8 cellular contexts compared by ENCODE assay signal in the genomic region with DNA sequence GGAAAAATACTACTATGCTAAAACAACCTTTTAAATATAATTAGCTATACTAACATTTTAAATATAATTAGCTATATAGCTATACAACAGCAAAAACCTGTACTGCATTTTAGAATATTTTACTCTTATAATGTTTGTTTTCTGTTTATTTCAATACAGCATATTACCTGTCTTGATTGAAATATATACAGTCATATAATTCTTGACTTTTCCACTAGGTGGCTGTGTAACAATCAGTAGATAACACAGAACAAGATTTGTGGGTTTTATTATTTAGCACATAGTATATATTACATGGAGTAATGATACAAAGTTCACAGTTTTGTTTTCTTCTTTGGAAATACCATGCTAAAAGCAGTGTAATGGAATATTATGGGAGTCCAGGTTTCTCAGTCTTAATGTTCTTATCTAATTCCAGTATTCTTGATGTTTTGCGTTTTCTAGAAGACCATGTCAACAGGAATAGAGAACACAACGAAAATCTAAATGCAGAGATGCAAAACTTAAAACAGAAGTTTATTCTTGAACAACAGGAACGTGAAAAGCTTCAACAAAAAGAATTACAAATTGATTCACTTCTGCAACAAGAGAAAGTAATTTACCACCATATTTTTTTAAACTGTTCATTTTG. TPM values are rescaled to one million over a fixed set of nuclear protein-coding genes. Genes with fewer than 3 reads are reported as not detected.
A peak's percentile ranks its signal among the peaks of the same experiment; 100 is the strongest.
DNase-seq lines count a peak whose midpoint lies in the region; ATAC-seq and TF ChIP-seq lines count a peak whose summit lies in the region.

No MANE protein-coding gene starts in this region.

- H3K79me1 ChIP-seq in neuronal stem cell (ENCODE audit: low read depth, low read length), result no peaks in the 10 kb centered on the region

- no peaks in the 10 kb centered on the region for H3K9me2 ChIP-seq in SK-N-SH

- no peaks in the 10 kb centered on the region for H3K9me3 Mint-ChIP-seq in CD8-positive, alpha-beta T cell

- H2BK5ac ChIP-seq in neuronal stem cell (ENCODE audit: low read length), result no peak overlapping the region

- H3K14ac ChIP-seq in neuronal stem cell (ENCODE audit: low read length), result no peak overlapping the region

- no peaks in the 10 kb centered on the region for H3K4me1 ChIP-seq in CD8-positive, alpha-beta T cell (ENCODE audit: insufficient read depth, low read length)
- H3K4me1 ChIP-seq in SK-N-SH (ENCODE audit: control insufficient read depth in 1 of 2, insufficient read depth in 2 of 2, low read depth in 1 of 2, low read length in 1 of 2) (peaks cover 0 to 7% of the 10 kb centered on the region in 2 experiments; a peak in 3 of 4 replicates), neuronal stem cell (ENCODE audit: control insufficient read depth in 2 of 2, insufficient read depth in 1 of 2, low read depth in 1 of 2, low read length in 2 of 2) (no peaks in the 10 kb centered on the region)

- ATAC-seq in CD8-positive, alpha-beta T cell, result peak; percentile 63
- ATAC-seq in GM21737 (IDR thresholded peaks at IDR 0.05; ENCODE audit: unreplicated experiment) (peak; percentile 76), GM19023 (IDR thresholded peaks at IDR 0.05; ENCODE audit: unreplicated experiment) (no peak)

- H3K27ac Mint-ChIP-seq in CD8-positive, alpha-beta T cell, result no peak overlapping the region

- H3K18ac ChIP-seq in neuronal stem cell (ENCODE audit: low read length), result no peak overlapping the region

- H2BK12ac ChIP-seq in neuronal stem cell (ENCODE audit: low read length), result no peak overlapping the region

- CTCF ChIA-PET in CD8-positive, alpha-beta T cell (lab: Charles Lee), result interaction anchor here (0.6 to 1.3 kb wide), 6 partner anchors 14 to 74 kb away, joined by 3 to 7 read pairs (median 4); a partner anchor contains a TSS
- CTCF ChIA-PET in SK-N-SH (lab: Yijun Ruan, JAX), result interaction anchor here (0.9 to 3.1 kb wide), 16 partner anchors 8 to 91 kb away, joined by 3 to 17 read pairs (median 4); a partner anchor contains a TSS

- no peak for TF ChIP-seq EP300 in SK-N-SH (IDR thresholded peaks at IDR 0.05; ENCODE audit: borderline replicate concordance in 1 of 2, low read depth in 1 of 2, low read length in 1 of 2)

- H3K27ac ChIP-seq in CD8-positive, alpha-beta T cell (ENCODE audit: low read depth, low read length), result no peak overlapping the region
- no peak overlapping the region for H3K27ac ChIP-seq in SK-N-SH (ENCODE audit: low read depth in 2 of 2, low read length in 1 of 2)
- H3K27ac ChIP-seq in neuronal stem cell (replicated peaks; ENCODE audit: low read length), result no peak overlapping the region

- no peaks in the 10 kb centered on the region for H3K79me2 ChIP-seq in SK-N-SH (ENCODE audit: insufficient read depth)

- no peaks in the 10 kb centered on the region for H3K27me3 ChIP-seq in CD8-positive, alpha-beta T cell (ENCODE audit: insufficient read depth, low read length)
- H3K27me3 ChIP-seq in SK-N-SH (ENCODE audit: insufficient read depth) (no peaks in the 10 kb centered on the region), neuronal stem cell (ENCODE audit: control insufficient read depth in 3 of 3, insufficient read depth in 3 of 3, low read depth in 1 of 3, low read length in 3 of 3) (no peaks in the 10 kb centered on the region)

- no peak overlapping the region for H2AFZ ChIP-seq in SK-N-SH (ENCODE audit: low read depth)
- H2AFZ ChIP-seq in neuronal stem cell (ENCODE audit: low read length), result no peak overlapping the region

- peak; percentile 50 for TF ChIP-seq RAD21 in SK-N-SH (IDR thresholded peaks at IDR 0.05; ENCODE audit: low read length)

- POLR2A ChIA-PET in CD8-positive, alpha-beta T cell (lab: Charles Lee), result interaction anchor here (1.0 to 1.6 kb wide), 4 partner anchors 13 to 32 kb away, joined by 3 to 8 read pairs (median 5); a partner anchor contains a TSS
- POLR2A ChIA-PET in SK-N-SH (lab: Yijun Ruan, JAX), result no interaction called here

- H3K4me2 ChIP-seq in SK-N-SH (no peak overlapping the region), neuronal stem cell (ENCODE audit: insufficient read depth, low read length, poor library complexity, severe bottlenecking) (no peak overlapping the region)

- H3F3A ChIP-seq in SK-N-SH (replicated peaks; ENCODE audit: insufficient read depth), result peaks cover 18% of the 10 kb centered on the region

- no peaks in the 10 kb centered on the region for H3K4me1 Mint-ChIP-seq in CD8-positive, alpha-beta T cell (ENCODE audit: low read depth)

- no peak overlapping the region for H3K4me3 Mint-ChIP-seq in CD8-positive, alpha-beta T cell

- TF ChIP-seq CTCF in CD8-positive, alpha-beta T cell (IDR thresholded peaks at IDR 0.05), result peak; percentile 32
- peak; percentile 64 for TF ChIP-seq CTCF in SK-N-SH (IDR thresholded peaks at IDR 0.05)

- no peak overlapping the region for H2BK120ac ChIP-seq in neuronal stem cell (ENCODE audit: low read depth, low read length)

- H2AK5ac ChIP-seq in neuronal stem cell (ENCODE audit: low read depth, low read length), result no peak overlapping the region

- H3K27me3 Mint-ChIP-seq in CD8-positive, alpha-beta T cell (ENCODE audit: low read depth), result no peaks in the 10 kb centered on the region

- H3K9me3 ChIP-seq in CD8-positive, alpha-beta T cell (ENCODE audit: low read length), result no peaks in the 10 kb centered on the region
- H3K9me3 ChIP-seq in SK-N-SH (no peaks in the 10 kb centered on the region), neuronal stem cell (replicated peaks in 1 of 2; ENCODE audit: control insufficient read depth in 2 of 2, insufficient read depth in 1 of 2, low read depth in 1 of 2, low read length in 2 of 2) (no peaks in the 10 kb centered on the region)

- H2BK15ac ChIP-seq in neuronal stem cell (ENCODE audit: low read length), result no peak overlapping the region

- no peak overlapping the region for H3K4ac ChIP-seq in neuronal stem cell (ENCODE audit: low read length)

- H3K9ac ChIP-seq in SK-N-SH (no peak overlapping the region), neuronal stem cell (ENCODE audit: low read depth, low read length, poor library complexity) (no peak overlapping the region)

- WGBS in SK-N-SH (ENCODE audit: low lambda C conversion rate), result 91% methylated on average over 3 of the region's 3 CpGs
- no CpG with 5 or more reads among the region's 3 CpGs for WGBS in neuronal stem cell (ENCODE audit: extremely low coverage in 2 of 2, insufficient read length in 2 of 2, insufficient replicate concordance in 1 of 2), 2 donors

- H3K36me3 Mint-ChIP-seq in CD8-positive, alpha-beta T cell, result no peaks in the 10 kb centered on the region

- no peak overlapping the region for H3K23ac ChIP-seq in neuronal stem cell (ENCODE audit: low read depth, low read length, poor library complexity)

- no peaks in the 10 kb centered on the region for H3K36me3 ChIP-seq in CD8-positive, alpha-beta T cell (ENCODE audit: insufficient read depth, low read length)
- peaks cover 11 to 51% of the 10 kb centered on the region in 2 experiments for H3K36me3 ChIP-seq in SK-N-SH (replicated peaks in 1 of 2; ENCODE audit: control insufficient read depth in 1 of 2, insufficient read depth in 2 of 2, low read length in 1 of 2)
- peaks cover 16 to 98% of the 10 kb centered on the region in 2 donors for H3K36me3 ChIP-seq in neuronal stem cell (replicated peaks in 1 of 2; ENCODE audit: control insufficient read depth in 2 of 2, insufficient read depth in 2 of 2, low read length in 2 of 2)

- no peak overlapping the region for H3K4me3 ChIP-seq in CD8-positive, alpha-beta T cell (ENCODE audit: low read depth, low read length)
- no peak overlapping the region for H3K4me3 ChIP-seq in SK-N-SH (ENCODE audit: low read depth in 2 of 2, low read length in 1 of 2)
- H3K4me3 ChIP-seq in neuronal stem cell (ENCODE audit: low read length in 2 of 2), result no peak overlapping the region

- intact Hi-C loops in CD8-positive, alpha-beta T cell (cut with DNase I, micrococcal nuclease), result no loop called here

- no peak overlapping the region for H4K91ac ChIP-seq in neuronal stem cell (ENCODE audit: low read depth, low read length, poor library complexity)

- no peak for DNase-seq in CD8-positive, alpha-beta T cell
- DNase-seq in SK-N-SH (no peak), left kidney (ENCODE audit: low read depth, low spot score) (peak; percentile 3), UCSD-AML1 (lab: John Stamatoyannopoulos, UW; ENCODE audit: unreplicated experiment) (no peak), neuronal stem cell (ENCODE audit: low spot score) (no peak)
- no peak for DNase-seq in stimulated activated CD4-positive, alpha-beta T cell treated with anti-CD3 and anti-CD28 coated beads, Interleukin-4, amount 100 ng/mL, for 4 hours

- no peaks in the 10 kb centered on the region for H4K20me1 ChIP-seq in SK-N-SH (ENCODE audit: insufficient read depth)

- no peak overlapping the region for H4K8ac ChIP-seq in neuronal stem cell (ENCODE audit: low read depth, low read length)

TF ChIP-seq in SK-N-SH, 30 proteins besides CTCF, POLR2A, EP300 and RAD21:
- TF ChIP-seq POLR2AphosphoS5 (IDR thresholded peaks at IDR 0.05; ENCODE audit: low read depth, low read length), result no peak
- peak; percentile 9; the same call in 1 of the 2 replicates for TF ChIP-seq SMC3 (IDR thresholded peaks at IDR 0.05; ENCODE audit: low read depth, low read length)

RNA-seq across cellular contexts. Expression of a gene that starts 13.3 kb away (rescaled TPM):
- under 1 TPM; 0.67 to 0.76 TPM for total RNA-seq in CD8-positive, alpha-beta T cell
- polyA plus RNA-seq in SK-N-SH (2012; rRNA removed), result 7.7 and 7.8 TPM in 2 replicates
- 10.7 and 13.1 TPM in 2 replicates for polyA plus RNA-seq in SK-N-SH (2012; cell fraction: cytosol; rRNA removed)
- polyA plus RNA-seq in SK-N-SH (2012; cell fraction: nucleus; rRNA removed), result 3.2 and 5.6 TPM in 2 replicates
- polyA plus RNA-seq in neuronal stem cell (2013, experiment 1 of 2), result 82.4 TPM
- 76.0 TPM for polyA plus RNA-seq in neuronal stem cell (2013, experiment 2 of 2)

RNA-seq across cellular contexts. Expression of a gene that starts 13.8 kb away (rescaled TPM):
- total RNA-seq in CD8-positive, alpha-beta T cell, result 10 to 100 TPM; 16.5 to 17.7 TPM
- polyA plus RNA-seq in SK-N-SH (2012; rRNA removed), result 7.8 and 8.6 TPM in 2 replicates
- 10.5 and 13.4 TPM in 2 replicates for polyA plus RNA-seq in SK-N-SH (2012; cell fraction: cytosol; rRNA removed)
- polyA plus RNA-seq in SK-N-SH (2012; cell fraction: nucleus; rRNA removed), result 5.4 and 10.4 TPM in 2 replicates
- 48.5 TPM for polyA plus RNA-seq in neuronal stem cell (2013, experiment 1 of 2)
- polyA plus RNA-seq in neuronal stem cell (2013, experiment 2 of 2), result 48.3 TPM

RNA-seq across cellular contexts. Expression of a gene that starts 31.7 kb away (rescaled TPM):
- 10 to 100 TPM; 25.1 to 31.4 TPM for total RNA-seq in CD8-positive, alpha-beta T cell
- 30.1 and 35.6 TPM in 2 replicates for polyA plus RNA-seq in SK-N-SH (2012; rRNA removed)
- polyA plus RNA-seq in SK-N-SH (2012; cell fraction: cytosol; rRNA removed), result 44.8 and 46.6 TPM in 2 replicates
- polyA plus RNA-seq in SK-N-SH (2012; cell fraction: nucleus; rRNA removed), result 8.1 and 17.8 TPM in 2 replicates
- 51.7 TPM for polyA plus RNA-seq in neuronal stem cell (2013, experiment 1 of 2)
- polyA plus RNA-seq in neuronal stem cell (2013, experiment 2 of 2), result 51.0 TPM

RNA-seq across cellular contexts. Expression of a gene that starts 36.3 kb away (rescaled TPM):
- 100 to 1,000 TPM; 114 to 126 TPM for total RNA-seq in CD8-positive, alpha-beta T cell
- polyA plus RNA-seq in SK-N-SH (2012; rRNA removed), result 49.0 and 62.0 TPM in 2 replicates
- 83.5 and 112 TPM in 2 replicates for polyA plus RNA-seq in SK-N-SH (2012; cell fraction: cytosol; rRNA removed)
- polyA plus RNA-seq in SK-N-SH (2012; cell fraction: nucleus; rRNA removed), result 38.1 and 75.6 TPM in 2 replicates
- 337 TPM for polyA plus RNA-seq in neuronal stem cell (2013, experiment 1 of 2)
- polyA plus RNA-seq in neuronal stem cell (2013, experiment 2 of 2), result 347 TPM
